1 cellular context compared by ENCODE assay signal in genomic region chr15:90673357-90673756, GRCh38.
A peak's percentile ranks its signal among the peaks of the same experiment; 100 is the strongest.
TF ChIP-seq lines count a peak whose summit lies in the region.

No MANE protein-coding gene starts in this region.

TF ChIP-seq in K562, 482 proteins besides CTCF, POLR2A, EP300 and RAD21:
- TF ChIP-seq, protein P1, sequence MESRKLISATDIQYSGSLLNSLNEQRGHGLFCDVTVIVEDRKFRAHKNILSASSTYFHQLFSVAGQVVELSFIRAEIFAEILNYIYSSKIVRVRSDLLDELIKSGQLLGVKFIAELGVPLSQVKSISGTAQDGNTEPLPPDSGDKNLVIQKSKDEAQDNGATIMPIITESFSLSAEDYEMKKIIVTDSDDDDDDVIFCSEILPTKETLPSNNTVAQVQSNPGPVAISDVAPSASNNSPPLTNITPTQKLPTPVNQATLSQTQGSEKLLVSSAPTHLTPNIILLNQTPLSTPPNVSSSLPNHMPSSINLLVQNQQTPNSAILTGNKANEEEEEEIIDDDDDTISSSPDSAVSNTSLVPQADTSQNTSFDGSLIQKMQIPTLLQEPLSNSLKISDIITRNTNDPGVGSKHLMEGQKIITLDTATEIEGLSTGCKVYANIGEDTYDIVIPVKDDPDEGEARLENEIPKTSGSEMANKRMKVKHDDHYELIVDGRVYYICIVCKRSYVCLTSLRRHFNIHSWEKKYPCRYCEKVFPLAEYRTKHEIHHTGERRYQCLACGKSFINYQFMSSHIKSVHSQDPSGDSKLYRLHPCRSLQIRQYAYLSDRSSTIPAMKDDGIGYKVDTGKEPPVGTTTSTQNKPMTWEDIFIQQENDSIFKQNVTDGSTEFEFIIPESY (CRISPR knock-in tag; IDR thresholded peaks at IDR 0.05), result 0 out of 2 replicates have a peak, but pooled peaks have one; percentile 40
